Comparison of ENCODE assay signal across 8 cellular contexts in the genomic region with DNA sequence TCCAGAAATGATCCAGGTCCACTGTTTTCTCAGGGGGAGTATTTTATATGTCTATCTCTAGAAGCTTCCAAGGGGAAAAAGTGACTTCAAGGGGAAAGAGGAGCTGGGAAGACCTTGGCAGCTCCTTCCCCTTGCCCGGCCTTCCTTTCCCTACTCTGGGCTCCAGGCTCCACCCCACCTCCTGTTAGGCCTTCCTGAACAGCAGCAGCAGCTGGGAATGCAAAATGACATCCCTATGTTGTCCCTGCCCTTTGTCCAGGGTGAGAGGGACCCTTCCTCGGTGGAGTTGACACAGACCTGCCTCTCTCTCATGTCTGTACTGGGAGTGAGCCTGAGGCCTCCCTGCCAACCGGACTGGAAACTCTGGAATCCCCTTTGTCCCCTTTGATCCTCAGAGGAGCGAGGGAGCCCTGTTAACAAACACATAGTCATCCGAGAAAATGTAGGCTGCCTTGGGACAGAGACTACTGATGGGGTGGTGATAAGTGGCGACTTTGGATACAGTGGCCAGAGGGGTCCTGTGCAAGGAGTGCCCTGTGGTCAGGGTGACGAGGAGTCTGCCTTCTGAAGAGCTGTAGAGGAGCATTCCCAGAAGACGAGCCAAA. TPM values are rescaled to one million over a fixed set of nuclear protein-coding genes. Genes with fewer than 3 reads are reported as not detected.
A peak's percentile ranks its signal among the peaks of the same experiment; 100 is the strongest.
DNase-seq lines count a peak whose midpoint lies in the region; ATAC-seq and TF ChIP-seq lines count a peak whose summit lies in the region.

No MANE protein-coding gene starts in this region.

- DNase-seq in Calu3 = no peak
- no peak for DNase-seq in SK-N-MC (ENCODE audit: low read depth, low spot score)
- peak in 1 of 2 donors; percentile 49 for DNase-seq in psoas muscle

- H3K4me3 Mint-ChIP-seq in Calu3 (ENCODE audit: low read depth, unreplicated experiment) = peak overlapping the region; percentile 27

- ATAC-seq in gastroesophageal sphincter (no peak), psoas muscle (no peak), GM21381 (IDR thresholded peaks at IDR 0.05; ENCODE audit: unreplicated experiment) (no peak), GM19463 (IDR thresholded peaks at IDR 0.05; ENCODE audit: unreplicated experiment) (no peak), HG02678 (IDR thresholded peaks at IDR 0.05; ENCODE audit: unreplicated experiment) (no peak), HG02852 (IDR thresholded peaks at IDR 0.05; ENCODE audit: unreplicated experiment) (no peak)

- no TSS peak for BruUV-seq in Calu3 (replicated peaks; lab: Mats Ljungman, UMichigan)

- WGBS in gastroesophageal sphincter (ENCODE audit: low coverage in 1 of 2), 2 donors = 0 to 11% methylated on average over 1 to 4 of the region's 8 CpGs
- 41 to 45% (median 44%) methylated on average over 8 of the region's 8 CpGs for WGBS in psoas muscle, 3 donors

- H3K27me3 ChIP-seq in gastroesophageal sphincter (no peaks in the 10 kb centered on the region), psoas muscle (ENCODE audit: insufficient read depth in 3 of 3, low read length in 2 of 3) (no peaks in the 10 kb centered on the region)

- no peaks in the 10 kb centered on the region for H3K9me3 ChIP-seq in SK-N-MC (ENCODE audit: low read depth, low read length)
- H3K9me3 ChIP-seq in gastroesophageal sphincter = no peaks in the 10 kb centered on the region
- no peaks in the 10 kb centered on the region for H3K9me3 ChIP-seq in psoas muscle

- H3K36me3 ChIP-seq in SK-N-MC (ENCODE audit: insufficient read depth, low read length) (no peaks in the 10 kb centered on the region), gastroesophageal sphincter (no peaks in the 10 kb centered on the region), psoas muscle (ENCODE audit: insufficient read depth in 1 of 2, low read depth in 1 of 2) (no peaks in the 10 kb centered on the region)

- peaks cover 62% of the 10 kb centered on the region for H3K36me3 Mint-ChIP-seq in Calu3 (ENCODE audit: insufficient read depth, unreplicated experiment)

- H3K4me1 ChIP-seq in gastroesophageal sphincter = peaks cover 49 to 97% (median 91%) of the 10 kb centered on the region in 3 donors
- peaks cover 90% of the 10 kb centered on the region for H3K4me1 ChIP-seq in psoas muscle

- no peaks in the 10 kb centered on the region for H3K27me3 Mint-ChIP-seq in Calu3 (ENCODE audit: unreplicated experiment)

- peak overlapping the region; percentile 87 for H3K27ac Mint-ChIP-seq in Calu3 (ENCODE audit: unreplicated experiment)

- no peak for TF ChIP-seq POLR2A in gastroesophageal sphincter (IDR thresholded peaks at IDR 0.05)

- no peak for TF ChIP-seq EP300 in gastroesophageal sphincter (IDR thresholded peaks at IDR 0.05)

- CTCF ChIA-PET in Calu3 (lab: Charles Lee) = interaction anchor here (1.6 to 3.3 kb wide), 2 partner anchors 11 to 18 kb away, joined by 5 to 20 read pairs; no protein-coding TSS in a partner anchor

- H3K4me3 ChIP-seq in SK-N-MC (no peak overlapping the region), gastroesophageal sphincter (no peak overlapping the region), psoas muscle (peak overlapping the region; percentile 4)

- H3K27ac ChIP-seq in SK-N-MC = peak overlapping the region; percentile 23
- peak overlapping the region; percentile 96 to 99 (median 98) for H3K27ac ChIP-seq in gastroesophageal sphincter
- peak overlapping the region; percentile 99 for H3K27ac ChIP-seq in psoas muscle

- no peaks in the 10 kb centered on the region for H3K9me3 Mint-ChIP-seq in Calu3 (ENCODE audit: low read depth, unreplicated experiment)

- intact Hi-C loops in Calu3 (cut with micrococcal nuclease; ENCODE audit: unreplicated experiment) (no loop called here), psoas muscle (cut with DNase I) (no loop called here)

- peaks cover 89% of the 10 kb centered on the region for H3K4me1 Mint-ChIP-seq in Calu3 (ENCODE audit: low read depth, unreplicated experiment)

- H3K9ac ChIP-seq in SK-N-MC (ENCODE audit: insufficient read length) = peak overlapping the region; percentile 15

- TF ChIP-seq CTCF in Calu3 (IDR thresholded peaks at IDR 0.05; ENCODE audit: unreplicated experiment) (no peak), gastroesophageal sphincter (IDR thresholded peaks at IDR 0.05) (no peak), psoas muscle (IDR thresholded peaks at IDR 0.05) (no peak)

RNA-seq across cellular contexts. Expression of a gene that starts 9.0 kb away (rescaled TPM):
- total RNA-seq in Calu3 (2022) (8,437 and 9,950 TPM in 2 replicates), gastroesophageal sphincter (over 10,000 TPM in 2 of 4 donors, 1,000 to 10,000 TPM in 2; 2,194 to 20,520 (median 8,164) TPM), psoas muscle (over 10,000 TPM in 1 of 4 donors, 1,000 to 10,000 TPM in 3; 3,071 to 11,376 (median 4,986) TPM)
- 100 to 1,000 TPM; 102 to 846 (median 299) TPM for polyA plus RNA-seq in psoas muscle

RNA-seq across cellular contexts. Expression of a gene that starts 35.1 kb away (rescaled TPM):
- total RNA-seq in Calu3 (2022) (47.8 and 53.6 TPM in 2 replicates), gastroesophageal sphincter (10 to 100 TPM; 70.6 to 97.6 (median 89.2) TPM), psoas muscle (100 to 1,000 TPM in 1 of 4 donors, 10 to 100 TPM in 3; 77.8 to 106 (median 92.6) TPM)
- polyA plus RNA-seq in psoas muscle = 10 to 100 TPM; 66.9 to 87.4 (median 79.4) TPM

Comparison
In these comparisons a context has a peak if more than half of its experiments do, and no peak if none do; other contexts are left out.
1. H3K27ac ChIP-seq: peak in every context shown above with its lines; median percentile 99 in psoas muscle; 98 in gastroesophageal sphincter; 23 in SK-N-MC.